15 cellular contexts compared by ENCODE assay signal in genomic region chr7:157017149-157017548, GRCh38. TPM values are rescaled to one million over a fixed set of nuclear protein-coding genes. Genes with fewer than 3 reads are reported as not detected.
A peak's percentile ranks its signal among the peaks of the same experiment; 100 is the strongest.
DNase-seq lines count a peak whose midpoint lies in the region; ATAC-seq, FAIRE-seq and TF ChIP-seq lines count a peak whose summit lies in the region.
"Had no signal": no experiment of that assay in that cellular context is flagged by ENCODE, and none has a peak within 500 bp of the region (broad histone marks: within the 10 kb centered on the region; RNA-seq: fewer than 3 reads in every experiment).

No MANE protein-coding gene starts in this region.

- TF ChIP-seq RAD21 in K562 (CRISPR knock-in tag; conservative IDR thresholded peaks at IDR 0.05 in 1 of 2, IDR thresholded peaks at IDR 0.05 in 1 of 2): no peak

- H2AFZ ChIP-seq in K562 (ENCODE audit: low read depth, low read length) (no peak overlapping the region), osteoblast (ENCODE audit: low read length) (no peak overlapping the region), OCI-LY7 (ENCODE audit: low read length) (no peak overlapping the region)

- TF ChIP-seq CTCF in K562 (IDR thresholded peaks at IDR 0.05 in 2 of 3, conservative IDR thresholded peaks at IDR 0.05 in 1 of 3; ENCODE audit: insufficient read depth in 2 of 3, low read depth in 1 of 3, low read length in 3 of 3) (no peak), osteoblast (IDR thresholded peaks at IDR 0.05; ENCODE audit: extremely low read depth, low read depth, low read length) (no peak), OCI-LY7 (conservative IDR thresholded peaks at IDR 0.05; ENCODE audit: low read length) (no peak)

- BruUV-seq in K562 (replicated peaks; lab: Mats Ljungman, UMichigan): no TSS peak
- BruUV-seq in OCI-LY7 (replicated peaks; lab: Mats Ljungman, UMichigan): no TSS peak

- no peak for TF ChIP-seq EP300 in K562 (IDR thresholded peaks at IDR 0.05; ENCODE audit: low read length)

- no peak for DNase-seq in K562 (ENCODE audit: extremely low read depth in 1 of 4, low spot score in 3 of 4)
- peak; percentile 56 for DNase-seq in osteoblast (ENCODE audit: insufficient read length, low spot score, missing footprints)
- DNase-seq in OCI-LY7 (ENCODE audit: low spot score): no peak
- no peak for DNase-seq in NCI-H524 treated with DMSO at 0.1 percent for 48 hours (lab: John Stamatoyannopoulos, UW)
- DNase-seq: Calu3, naive B cell, NCI-H1694 treated with DMSO at 0.1 percent for 48 hours had no signal

- peaks cover 0 to 33% of the 10 kb centered on the region in 2 experiments; a peak in 2 of 5 replicates for H3K4me1 ChIP-seq in K562 (replicated peaks in 1 of 2; ENCODE audit: control insufficient read depth in 2 of 2, insufficient read depth in 2 of 2, low read length in 2 of 2)
- H3K4me1 ChIP-seq in osteoblast (ENCODE audit: insufficient read depth, low read length): no peaks in the 10 kb centered on the region
- peaks cover 22% of the 10 kb centered on the region for H3K4me1 ChIP-seq in OCI-LY7 (ENCODE audit: insufficient read depth, low read length, poor library complexity, severe bottlenecking)

- no peak for FAIRE-seq in K562 (lab: Jason Lieb, UNC)

- CTCF ChIA-PET in K562 (lab: Yijun Ruan, JAX; ENCODE audit: low intra/inter-chr PET ratio) (interaction anchor here (0.6 kb wide), 1 partner anchor 277 kb away, joined by 3 read pairs; no protein-coding TSS in a partner anchor), OCI-LY7 (lab: Charles Lee; ENCODE audit: unreplicated experiment) (no interaction called here)

- H3K9me3 ChIP-seq in K562 (replicated peaks; ENCODE audit: control insufficient read depth, insufficient read depth, low read depth, low read length) (no peaks in the 10 kb centered on the region), osteoblast (ENCODE audit: low read depth, low read length) (no peaks in the 10 kb centered on the region), OCI-LY7 (ENCODE audit: low read length) (no peaks in the 10 kb centered on the region)
- H3K9me3 ChIP-seq: left lung, thoracic aorta had no signal

- no peaks in the 10 kb centered on the region for H3K79me2 ChIP-seq in K562 (ENCODE audit: control insufficient read depth, insufficient read depth, low read length)
- no peaks in the 10 kb centered on the region for H3K79me2 ChIP-seq in osteoblast (ENCODE audit: insufficient read depth, low read length)
- no peaks in the 10 kb centered on the region for H3K79me2 ChIP-seq in OCI-LY7 (ENCODE audit: insufficient read depth, low read depth, low read length)

- TF ChIP-seq POLR2A in K562 (conservative IDR thresholded peaks at IDR 0.05): no peak

- intact Hi-C loops in K562 (cut with micrococcal nuclease): no loop called here
- intact Hi-C loops in OCI-LY7 (cut with micrococcal nuclease; ENCODE audit: unreplicated experiment): no loop called here

- H4K20me1 ChIP-seq in K562 (replicated peaks; ENCODE audit: control insufficient read depth, insufficient read depth, low read length): no peaks in the 10 kb centered on the region
- no peaks in the 10 kb centered on the region for H4K20me1 ChIP-seq in osteoblast (ENCODE audit: insufficient read depth, low read length)
- H4K20me1 ChIP-seq in OCI-LY7 (ENCODE audit: insufficient read depth, low read length): no peaks in the 10 kb centered on the region

- no peaks in the 10 kb centered on the region for H3K9me2 ChIP-seq in OCI-LY7 (ENCODE audit: insufficient read depth, low read length)

- ATAC-seq in GM19351 (IDR thresholded peaks at IDR 0.05; ENCODE audit: unreplicated experiment) (peak; percentile 9), HG03280 (IDR thresholded peaks at IDR 0.05; ENCODE audit: unreplicated experiment) (peak; percentile 1), K562 (no peak), HG03521 (IDR thresholded peaks at IDR 0.05; ENCODE audit: unreplicated experiment) (no peak)
- ATAC-seq: left lung had no signal

- no peak overlapping the region for H3K4me3 ChIP-seq in K562
- H3K4me3 ChIP-seq in osteoblast (ENCODE audit: insufficient read depth, low read length): no peak overlapping the region
- no peak overlapping the region for H3K4me3 ChIP-seq in OCI-LY7 (ENCODE audit: low read depth, low read length, poor library complexity, severe bottlenecking)
- H3K4me3 ChIP-seq: left lung, thoracic aorta had no signal

- H3K9me1 ChIP-seq in K562 (ENCODE audit: control insufficient read depth, insufficient read depth, low read length): no peaks in the 10 kb centered on the region

- H3K27me3 ChIP-seq in K562 (ENCODE audit: control insufficient read depth in 2 of 2, insufficient read depth in 2 of 2, low read length in 2 of 2) (peaks cover 65 to 97% of the 10 kb centered on the region in 2 experiments), osteoblast (ENCODE audit: insufficient read depth, low read length) (peaks cover 100% of the 10 kb centered on the region)

- H3K4me2 ChIP-seq in K562 (ENCODE audit: insufficient read depth, low read length) (no peak overlapping the region), osteoblast (ENCODE audit: insufficient read depth, low read length) (no peak overlapping the region), OCI-LY7 (ENCODE audit: low read length) (no peak overlapping the region)

- 14% methylated on average over 11 of the region's 11 CpGs for WGBS in K562 (ENCODE audit: insufficient coverage, low coverage, missing lambda C conversion rate)

- no peak overlapping the region for H3K9ac ChIP-seq in K562 (ENCODE audit: insufficient read depth in 1 of 2, low read depth in 2 of 2, low read length in 2 of 2)

- H3K27ac ChIP-seq in K562 (ENCODE audit: extremely low read depth, low read depth, low read length) (no peak overlapping the region), osteoblast (ENCODE audit: low read depth, low read length) (no peak overlapping the region), OCI-LY7 (ENCODE audit: low read depth, low read length, poor library complexity, severe bottlenecking) (no peak overlapping the region)
- H3K27ac ChIP-seq: C4-2B, left lung, thoracic aorta had no signal

- H3K36me3 ChIP-seq in K562 (ENCODE audit: control insufficient read depth, insufficient read depth, low read length): no peaks in the 10 kb centered on the region
- H3K36me3 ChIP-seq in osteoblast (ENCODE audit: insufficient read depth, low read length): no peaks in the 10 kb centered on the region
- no peaks in the 10 kb centered on the region for H3K36me3 ChIP-seq in OCI-LY7 (ENCODE audit: insufficient read depth, low read length)
- H3K36me3 ChIP-seq: left lung, thoracic aorta had no signal

- POLR2A ChIA-PET in K562 (lab: Yijun Ruan, JAX) (interaction anchor here (0.6 kb wide), 2 partner anchors 35 to 331 kb away, joined by 3 read pairs; no protein-coding TSS in a partner anchor), OCI-LY7 (lab: Charles Lee) (no interaction called here)

- in situ Hi-C loops in K562 (cut with MboI): no loop called here

TF ChIP-seq in K562, 482 proteins besides CTCF, POLR2A, EP300 and RAD21:
- TF ChIP-seq CBX8 (IDR thresholded peaks at IDR 0.05; ENCODE audit: borderline replicate concordance, extremely low read depth, low read depth, low read length, poor library complexity, severe bottlenecking): no peak
- TF ChIP-seq ZNF124 (CRISPR knock-in tag; IDR thresholded peaks at IDR 0.05): no peak
- TF ChIP-seq NCOA2 (IDR thresholded peaks at IDR 0.05; ENCODE audit: partially characterized antibody in 2 of 2): no peak
- TF ChIP-seq SLC30A9 (CRISPR knock-in tag; IDR thresholded peaks at IDR 0.05): no peak
- TF ChIP-seq MYNN (IDR thresholded peaks at IDR 0.05): no peak
- no peak for TF ChIP-seq MYNN (CRISPR knock-in tag; IDR thresholded peaks at IDR 0.05)
- TF ChIP-seq EZH2 (IDR thresholded peaks at IDR 0.05; ENCODE audit: borderline replicate concordance, low read depth, low read length): peak; percentile 74; the same call in 1 of the 2 replicates

RNA-seq across cellular contexts. Expression of gene MNX1, which starts 6.7 kb away (rescaled TPM):
- total RNA-seq in K562 (2011; cell fraction: chromatin; rRNA removed; ENCODE audit: low replicate concordance): 6.6 and 8.7 TPM in 2 replicates
- total RNA-seq in K562 (2011; cell fraction: nucleolus; rRNA removed): 4.3 and 5.3 TPM in 2 replicates
- 5.3 and 5.4 TPM in 2 replicates for total RNA-seq in K562 (2011; cell fraction: nucleoplasm; rRNA removed)
- total RNA-seq in K562 (2014; rRNA removed) (5.3 TPM in 2 replicates), K562 (2014; rRNA removed; fragmentation: Illumina TruSeq; extraction: Trizol) (1.4 and 1.8 TPM in 2 replicates), K562 (2015; rRNA removed; fragmentation: Illumina TruSeq; extraction: Trizol) (2.1 and 2.2 TPM in 2 replicates), K562 (2021) (8.0 and 9.5 TPM in 2 replicates), osteoblast (not detected in 2 replicates), OCI-LY7 (2022) (4.7 and 5.7 TPM in 2 replicates)
- polyA plus RNA-seq in K562 (2011; rRNA removed) (0.98 and 1.2 TPM in 2 replicates), K562 (2014; fragmentation: Illumina TruSeq; extraction: Trizol) (1.1 and 1.7 TPM in 2 replicates), K562 (2014; fragmentation: Nextera tagmentation; extraction: Ambion mirVana) (under 1 TPM; 0.15 to 0.25 TPM), K562 (2014; rRNA removed) (4.0 and 5.9 TPM in 2 replicates)
- 0.62 and 1.2 TPM in 2 replicates for polyA plus RNA-seq in K562 (2011; cell fraction: cytosol; rRNA removed)
- polyA plus RNA-seq in K562 (2011; cell fraction: nucleus; rRNA removed): 6.0 and 6.7 TPM in 2 replicates
- 2.7 and 7.8 TPM in 2 replicates for polyA plus RNA-seq in K562 (2012)
- 0.66 and 0.84 TPM in 2 replicates for polyA minus RNA-seq in K562 (2011; rRNA and poly(A)+ RNA removed)
- polyA minus RNA-seq in K562 (2011; cell fraction: cytosol; rRNA and poly(A)+ RNA removed): 2.5 TPM in 1 of 2 replicates, not detected in the other
- polyA minus RNA-seq in K562 (2011; cell fraction: nucleus; rRNA and poly(A)+ RNA removed): 3.2 and 4.3 TPM in 2 replicates
- 4.4 and 5.6 TPM in 2 replicates for total RNA-seq in OCI-LY7 (2014; rRNA removed; shearing (Covaris generic))
- total RNA-seq: LHCN-M2, omental fat pad, thoracic aorta had no signal

Comparison
In these comparisons a context has a peak if more than half of its experiments do, and no peak if none do; other contexts are left out.
1. ATAC-seq: peak in GM19351 (single experiment) and HG03280 (single experiment); none in K562 (single experiment) and HG03521 (single experiment).